Comparison of ENCODE assay signal across 19 cellular contexts in genomic region chr18:57947117-57947516, GRCh38.
DNase-seq lines count a peak whose midpoint lies in the region; ATAC-seq, FAIRE-seq and TF ChIP-seq lines count a peak whose summit lies in the region.
"Had no signal": no experiment of that assay in that cellular context is flagged by ENCODE, and none has a peak within 500 bp of the region (broad histone marks: within the 10 kb centered on the region; RNA-seq: fewer than 3 reads in every experiment).

No MANE protein-coding gene starts in this region.

- CTCF ChIA-PET in MCF 10A (lab: Yijun Ruan, JAX): interaction anchor here (0.6 to 2.5 kb wide), 4 partner anchors 12 to 188 kb away, joined by 3 to 11 read pairs (median 4); no protein-coding TSS in a partner anchor

- H3K9me3 ChIP-seq in breast epithelium: no peaks in the 10 kb centered on the region
- H3K9me3 ChIP-seq in esophagus squamous epithelium: no peaks in the 10 kb centered on the region
- H3K9me3 ChIP-seq in GM23248 (ENCODE audit: low read depth): no peaks in the 10 kb centered on the region

- no peaks in the 10 kb centered on the region for H3F3A ChIP-seq in GM23248 (ENCODE audit: insufficient read depth)

- intact Hi-C loops in MCF 10A (cut with micrococcal nuclease) (no loop called here), breast epithelium (cut with DNase I; ENCODE audit: low total_unique reads) (no loop called here), esophagus squamous epithelium (cut with DNase I) (no loop called here), natural killer cell (cut with micrococcal nuclease) (no loop called here)

- H3K36me3 ChIP-seq in breast epithelium (no peaks in the 10 kb centered on the region), bronchial epithelial cell (ENCODE audit: control insufficient read depth, insufficient read depth, low read length) (no peaks in the 10 kb centered on the region), esophagus squamous epithelium (no peaks in the 10 kb centered on the region), urinary bladder (ENCODE audit: insufficient read depth) (no peaks in the 10 kb centered on the region), GM23248 (ENCODE audit: low read depth) (no peaks in the 10 kb centered on the region)
- H3K36me3 ChIP-seq: BLaER1 treated with 17β-estradiol and CSF1 and Interleukin-3, amounts not matched to agents 10 nM and 100 nM had no signal

- H3K4me1 Mint-ChIP-seq in MCF 10A (ENCODE audit: insufficient read depth, unreplicated experiment): peaks cover 17% of the 10 kb centered on the region
- H3K4me1 Mint-ChIP-seq in natural killer cell: no peaks in the 10 kb centered on the region
- H3K4me1 Mint-ChIP-seq: CD4-positive, CD25-positive, alpha-beta regulatory T cell had no signal

- H3K4me2 ChIP-seq in GM23248 (ENCODE audit: unreplicated experiment): no peak overlapping the region
- H3K4me2 ChIP-seq: BLaER1 treated with 17β-estradiol and CSF1 and Interleukin-3, amounts not matched to agents 10 nM and 100 nM had no signal

- H3K9me3 Mint-ChIP-seq in MCF 10A (ENCODE audit: unreplicated experiment) (no peaks in the 10 kb centered on the region), natural killer cell (no peaks in the 10 kb centered on the region)
- H3K9me3 Mint-ChIP-seq: H9 had no signal

- H3K9me2 ChIP-seq in GM23248 (ENCODE audit: insufficient read depth): no peaks in the 10 kb centered on the region

- H3K4me1 ChIP-seq in breast epithelium (no peaks in the 10 kb centered on the region), esophagus squamous epithelium (peaks cover 5 to 30% (median 8%) of the 10 kb centered on the region in 3 donors), urinary bladder (ENCODE audit: insufficient read depth) (no peaks in the 10 kb centered on the region), GM23248 (ENCODE audit: insufficient read depth) (no peaks in the 10 kb centered on the region)

- H3K27me3 Mint-ChIP-seq in MCF 10A (ENCODE audit: insufficient read depth, unreplicated experiment): no peaks in the 10 kb centered on the region
- peaks cover 0 to 19% of the 10 kb centered on the region in 2 donors for H3K27me3 Mint-ChIP-seq in natural killer cell (ENCODE audit: low read depth in 2 of 2)

- no peak overlapping the region for H3K9ac ChIP-seq in GM23248
- H3K9ac ChIP-seq: BLaER1 treated with 17β-estradiol and CSF1 and Interleukin-3, amounts not matched to agents 10 nM and 100 nM had no signal

- H3K27me3 ChIP-seq in breast epithelium (no peaks in the 10 kb centered on the region), bronchial epithelial cell (ENCODE audit: control insufficient read depth, insufficient read depth, low read length) (no peaks in the 10 kb centered on the region), esophagus squamous epithelium (no peaks in the 10 kb centered on the region), GM23248 (replicated peaks; ENCODE audit: insufficient read depth) (peaks cover 15% of the 10 kb centered on the region; the same call in 1 of the 2 replicates)
- H3K27me3 ChIP-seq: BLaER1 treated with 17β-estradiol and CSF1 and Interleukin-3, amounts not matched to agents 10 nM and 100 nM had no signal

- POLR2A ChIA-PET in MCF 10A (lab: Yijun Ruan, JAX): interaction anchor here (0.6 to 2.0 kb wide), 14 partner anchors 10 to 325 kb away, joined by 3 to 9 read pairs (median 4); partner anchors contain the start of gene NARS1

- TF ChIP-seq CTCF in MCF 10A (IDR thresholded peaks at IDR 0.05; ENCODE audit: unreplicated experiment) (no peak), breast epithelium (IDR thresholded peaks at IDR 0.05) (no peak), bronchial epithelial cell (IDR thresholded peaks at IDR 0.05; ENCODE audit: insufficient read depth, low read length, severe bottlenecking) (no peak), esophagus squamous epithelium (IDR thresholded peaks at IDR 0.05) (no peak), natural killer cell (IDR thresholded peaks at IDR 0.05) (no peak)

- WGBS in esophagus squamous epithelium, 2 donors: 34 to 50% methylated on average over 3 of the region's 3 CpGs
- 91% methylated on average over 3 of the region's 3 CpGs for WGBS in urinary bladder
- WGBS in GM23248 (ENCODE audit: low coverage in 1 of 2, low lambda C conversion rate in 2 of 2, missing lambda C conversion rate in 2 of 2), 2 experiments: 84 to 88% methylated on average over 3 of the region's 3 CpGs

- no peaks in the 10 kb centered on the region for H3K79me2 ChIP-seq in GM23248 (ENCODE audit: insufficient read depth)

- H3K4me3 Mint-ChIP-seq in MCF 10A (ENCODE audit: unreplicated experiment): no peak overlapping the region
- H3K4me3 Mint-ChIP-seq in natural killer cell: no peak overlapping the region
- H3K4me3 Mint-ChIP-seq: CD4-positive, CD25-positive, alpha-beta regulatory T cell; H9 had no signal

- H3K27ac ChIP-seq in breast epithelium (no peak overlapping the region), esophagus squamous epithelium (peak overlapping the region in 3 of 4 donors; percentile 6 to 47 (median 45)), urinary bladder (ENCODE audit: low read depth) (peak overlapping the region; percentile 18), GM23248 (no peak overlapping the region)
- H3K27ac ChIP-seq: BLaER1 treated with 17β-estradiol and CSF1 and Interleukin-3, amounts not matched to agents 10 nM and 100 nM; HL-60 had no signal

- TF ChIP-seq POLR2A in breast epithelium (IDR thresholded peaks at IDR 0.05) (no peak), esophagus squamous epithelium (IDR thresholded peaks at IDR 0.05) (no peak)

- no peak overlapping the region for H3K4me3 ChIP-seq in breast epithelium
- no peak overlapping the region for H3K4me3 ChIP-seq in bronchial epithelial cell (ENCODE audit: low read depth, low read length)
- no peak overlapping the region for H3K4me3 ChIP-seq in esophagus squamous epithelium
- H3K4me3 ChIP-seq in urinary bladder (ENCODE audit: low read depth, low read length): no peak overlapping the region
- no peak overlapping the region for H3K4me3 ChIP-seq in GM23248
- H3K4me3 ChIP-seq: BLaER1 treated with 17β-estradiol and CSF1 and Interleukin-3, amounts not matched to agents 10 nM and 100 nM had no signal

- H3K27ac Mint-ChIP-seq in MCF 10A (ENCODE audit: low read depth, unreplicated experiment) (no peak overlapping the region), natural killer cell (no peak overlapping the region)
- H3K27ac Mint-ChIP-seq: CD4-positive, CD25-positive, alpha-beta regulatory T cell; H9 had no signal

- H4K20me1 ChIP-seq in GM23248 (ENCODE audit: insufficient read depth): no peaks in the 10 kb centered on the region
- H4K20me1 ChIP-seq: BLaER1 treated with 17β-estradiol and CSF1 and Interleukin-3, amounts not matched to agents 10 nM and 100 nM had no signal

- H2AFZ ChIP-seq in GM23248: no peak overlapping the region

- no TSS peak for BruUV-seq in MCF 10A (replicated peaks; lab: Mats Ljungman, UMichigan)

- ATAC-seq in natural killer cell: no peak

- FAIRE-seq in bronchial epithelial cell (lab: Jason Lieb, UNC): no peak
- FAIRE-seq: G401.6, GM12891 had no signal

- no peaks in the 10 kb centered on the region for H3K36me3 Mint-ChIP-seq in MCF 10A (ENCODE audit: insufficient read depth, unreplicated experiment)
- no peaks in the 10 kb centered on the region for H3K36me3 Mint-ChIP-seq in natural killer cell
- H3K36me3 Mint-ChIP-seq: CD4-positive, CD25-positive, alpha-beta regulatory T cell had no signal

- in situ Hi-C loops in GM23248 (cut with MboI): no loop called here

- DNase-seq in MCF 10A (ENCODE audit: unreplicated experiment): peak; percentile 83
- DNase-seq in breast epithelium (ENCODE audit: low spot score in 2 of 2): no peak
- DNase-seq in bronchial epithelial cell (ENCODE audit: low read depth): peak; percentile 98
- DNase-seq in esophagus squamous epithelium (lab: John Stamatoyannopoulos, UW): no peak
- no peak for DNase-seq in GM23248
- no peak for DNase-seq in natural killer cell
- no peak for DNase-seq in NCI-H446 treated with DMSO at 0.1 percent for 48 hours (lab: John Stamatoyannopoulos, UW)
- DNase-seq: ACHN; CD4-positive, CD25-positive, alpha-beta regulatory T cell; DMS153; DMS79 treated with DMSO at 0.1 percent for 48 hours; EL; GOT3; H9 had no signal

Comparison
In these comparisons a context has a peak if more than half of its experiments do, and no peak if none do; other contexts are left out.
1. DNase-seq: peak in MCF 10A (single experiment) and bronchial epithelial cell (single experiment); none in breast epithelium (0 of 2), esophagus squamous epithelium (single experiment), GM23248 (single experiment), natural killer cell (single experiment) and NCI-H446 treated with DMSO at 0.1 percent for 48 hours (single experiment).
2. H3K27ac ChIP-seq: peak in esophagus squamous epithelium (3 of 4) and urinary bladder (single experiment); none in breast epithelium (0 of 2) and GM23248 (single experiment).